Comparison of ENCODE assay signal across 12 cellular contexts in the genomic region with DNA sequence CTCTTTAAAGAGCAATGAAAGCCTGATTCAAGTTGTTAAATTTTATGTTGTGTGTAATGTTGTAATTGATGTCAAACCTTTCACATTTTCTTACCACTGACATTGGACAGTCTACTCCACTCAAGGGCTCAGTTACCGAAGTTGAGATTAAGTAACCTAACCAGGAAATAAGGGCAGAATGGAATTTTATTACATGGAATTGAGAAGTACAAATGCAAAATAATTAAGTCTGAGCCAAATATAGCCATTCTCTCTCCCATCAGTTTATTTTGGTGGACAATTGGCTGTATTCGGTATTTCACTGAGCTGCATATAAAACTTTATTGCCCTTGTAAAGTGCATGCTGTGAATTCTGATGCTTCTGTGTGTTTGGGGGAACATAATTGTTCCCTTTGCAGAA.
"Had no signal": no experiment of that assay in that cellular context is flagged by ENCODE, and none has a peak within 500 bp of the region (broad histone marks: within the 10 kb centered on the region; RNA-seq: fewer than 3 reads in every experiment).

No MANE protein-coding gene starts in this region.

- DNase-seq: effector memory CD4-positive, alpha-beta T cell; esophagus squamous epithelium; foreskin keratinocyte; kidney; left cardiac atrium; naive thymus-derived CD4-positive, alpha-beta T cell; psoas muscle; small intestine; stimulated activated CD4-positive, alpha-beta T cell treated with anti-CD3 and anti-CD28 coated beads, Interleukin-2, amount 100 ng/mL, for 48 hours; stimulated activated naive CD4-positive, alpha-beta T cell treated with Interleukin-2 at 50 U/mL for 16 hours had no signal

- H3K27me3 ChIP-seq: hepatocyte had no signal

- H3K4me1 ChIP-seq: foreskin keratinocyte, psoas muscle had no signal

- H3K4me3 ChIP-seq: esophagus squamous epithelium, hepatocyte, psoas muscle had no signal

- H3K9me3 ChIP-seq: esophagus squamous epithelium, neutrophil, psoas muscle had no signal

- H3K27ac ChIP-seq: esophagus squamous epithelium, foreskin keratinocyte, hepatocyte, neutrophil, psoas muscle had no signal

- ATAC-seq: foreskin keratinocyte; left cardiac atrium; naive thymus-derived CD4-positive, alpha-beta T cell; psoas muscle had no signal

- H3K36me3 ChIP-seq: esophagus squamous epithelium, neutrophil had no signal
